In genomic region chr6:85470023-85470410, GRCh38 we compare ENCODE assay signal across 2 cellular contexts.
TF ChIP-seq lines count a peak whose summit lies in the region.

No MANE protein-coding gene starts in this region.

TF ChIP-seq in SK-N-SH, 30 proteins besides CTCF, POLR2A, EP300 and RAD21 (continued from another document):
- no peak for TF ChIP-seq REST (IDR thresholded peaks at IDR 0.05; ENCODE audit: low read depth, low read length)
- no peak for TF ChIP-seq POLR2AphosphoS5 (IDR thresholded peaks at IDR 0.05; ENCODE audit: low read depth, low read length)
- TF ChIP-seq ZBTB33 (IDR thresholded peaks at IDR 0.05; ENCODE audit: borderline replicate concordance, low read depth) = no peak
- no peak for TF ChIP-seq PBX3 (IDR thresholded peaks at IDR 0.05)
- TF ChIP-seq SIN3A (IDR thresholded peaks at IDR 0.05; ENCODE audit: borderline replicate concordance, low read depth, low read length) = no peak
- TF ChIP-seq RXRA (IDR thresholded peaks at IDR 0.05; ENCODE audit: borderline replicate concordance, low read depth) = no peak
- no peak for TF ChIP-seq FOXM1 (IDR thresholded peaks at IDR 0.05; ENCODE audit: low read depth)

TF ChIP-seq in SK-N-SH treated with all-trans-retinoic acid at 6 μM for 48 hours, 23 proteins besides CTCF, POLR2A, EP300 and RAD21 (continued from another document):
- TF ChIP-seq ISL1 (CRISPR knock-in tag; IDR thresholded peaks at IDR 0.05) (no peak), PATZ1 (CRISPR knock-in tag; IDR thresholded peaks at IDR 0.05; ENCODE audit: borderline replicate concordance) (no peak), RARB (CRISPR knock-in tag; IDR thresholded peaks at IDR 0.05) (no peak), CSRNP3 (CRISPR knock-in tag; IDR thresholded peaks at IDR 0.05) (no peak), ZC3H10 (CRISPR knock-in tag; IDR thresholded peaks at IDR 0.05) (no peak), PPARA (CRISPR knock-in tag; IDR thresholded peaks at IDR 0.05; ENCODE audit: borderline replicate concordance) (no peak)
